In genomic region chr7:47416454-47417121, GRCh38 we compare ENCODE assay signal across 23 cellular contexts.
DNase-seq lines count a peak whose midpoint lies in the region; ATAC-seq, FAIRE-seq and TF ChIP-seq lines count a peak whose summit lies in the region.
"Had no signal": no experiment of that assay in that cellular context is flagged by ENCODE, and none has a peak within 500 bp of the region (broad histone marks: within the 10 kb centered on the region; RNA-seq: fewer than 3 reads in every experiment).

No MANE protein-coding gene starts in this region.

- H3K4me2 ChIP-seq in SK-N-SH = no peak overlapping the region
- H3K4me2 ChIP-seq in HepG2 (ENCODE audit: low read depth, low read length) = no peak overlapping the region

- 94% methylated on average over 14 of the region's 15 CpGs for WGBS in SK-N-SH (ENCODE audit: low lambda C conversion rate)
- WGBS in HepG2 (ENCODE audit: low lambda C conversion rate) = 96% methylated on average over 11 of the region's 15 CpGs

- no peak for FAIRE-seq in HepG2 (lab: Jason Lieb, UNC)
- FAIRE-seq: GM12891 had no signal

- CTCF ChIA-PET in SK-N-SH (lab: Yijun Ruan, JAX) = interaction anchor here (0.7 to 2.3 kb wide), 3 partner anchors 19 to 162 kb away, joined by 3 to 9 read pairs (median 6); no protein-coding TSS in a partner anchor
- CTCF ChIA-PET in HepG2 (lab: Yijun Ruan, JAX; ENCODE audit: low intra/inter-chr PET ratio, low total read pairs) = no interaction called here

- ATAC-seq in SK-N-SH treated with all-trans-retinoic acid at 6 μM for 48 hours (no peak), HepG2 (peak; percentile 16), upper lobe of right lung (peak; percentile 34)
- ATAC-seq in stimulated activated effector memory CD8-positive, alpha-beta T cell treated with anti-CD3 and anti-CD28 coated beads, Interleukin-12 subunit alpha, Interleukin-12 subunit beta, amount 100 ng/mL, for 72 hours = no peak
- ATAC-seq: stimulated activated naive CD8-positive, alpha-beta T cell treated with anti-CD3 and anti-CD28 coated beads, Interleukin-15, amount 100 ng/mL, for 72 hours had no signal

- H3K27ac ChIP-seq in SK-N-SH (ENCODE audit: low read depth in 2 of 2, low read length in 1 of 2) = no peak overlapping the region
- H3K27ac ChIP-seq in HepG2 (ENCODE audit: extremely low read length, insufficient read depth, low read length) = no peak overlapping the region
- H3K27ac ChIP-seq in upper lobe of right lung = no peak overlapping the region
- H3K27ac ChIP-seq: epithelial cell of prostate had no signal

- H3K79me2 ChIP-seq in SK-N-SH (ENCODE audit: insufficient read depth) = no peaks in the 10 kb centered on the region
- H3K79me2 ChIP-seq in HepG2 (ENCODE audit: insufficient read depth, low read length) = no peaks in the 10 kb centered on the region

- H3K9me3 ChIP-seq in SK-N-SH (no peaks in the 10 kb centered on the region), HepG2 (ENCODE audit: low read length) (no peaks in the 10 kb centered on the region), upper lobe of right lung (no peaks in the 10 kb centered on the region)

- H3K9me3 Mint-ChIP-seq in brain = peaks cover 0 to 15% (median 2%) of the 10 kb centered on the region in 5 experiments
- H3K9me3 Mint-ChIP-seq in stimulated activated effector memory CD8-positive, alpha-beta T cell treated with anti-CD3 and anti-CD28 coated beads, Interleukin-12 subunit alpha, Interleukin-12 subunit beta, amount 100 ng/mL, for 72 hours = no peaks in the 10 kb centered on the region
- H3K9me3 Mint-ChIP-seq: activated T-cell treated with anti-CD3 and anti-CD28 coated beads, Interleukin-2, amount 50 U/mL, for 24 hours; central memory CD8-positive, alpha-beta T cell had no signal

- no peak overlapping the region for H3K4me3 Mint-ChIP-seq in brain
- no peak overlapping the region for H3K4me3 Mint-ChIP-seq in stimulated activated effector memory CD8-positive, alpha-beta T cell treated with anti-CD3 and anti-CD28 coated beads, Interleukin-12 subunit alpha, Interleukin-12 subunit beta, amount 100 ng/mL, for 72 hours
- H3K4me3 Mint-ChIP-seq: activated T-cell treated with anti-CD3 and anti-CD28 coated beads, Interleukin-2, amount 50 U/mL, for 24 hours; CD8-positive, alpha-beta memory T cell; central memory CD8-positive, alpha-beta T cell; stimulated activated naive CD8-positive, alpha-beta T cell treated with anti-CD3 and anti-CD28 coated beads, Interleukin-15, amount 100 ng/mL, for 72 hours had no signal

- H3K9ac ChIP-seq in SK-N-SH = no peak overlapping the region
- H3K9ac ChIP-seq in HepG2 (ENCODE audit: insufficient read depth, low read depth, low read length) = no peak overlapping the region

- DNase-seq in SK-N-SH (peak; percentile 12), HepG2 (ENCODE audit: low spot score) (no peak), upper lobe of right lung (no peak), NCI-H1436 (lab: John Stamatoyannopoulos, UW) (no peak)
- DNase-seq in stimulated activated effector memory CD8-positive, alpha-beta T cell treated with anti-CD3 and anti-CD28 coated beads, Interleukin-12 subunit alpha, Interleukin-12 subunit beta, amount 100 ng/mL, for 72 hours (ENCODE audit: low spot score in 2 of 2) = no peak
- no peak for DNase-seq in activated CD4-positive, alpha-beta T cell treated with anti-CD3 and anti-CD28 coated beads, Interleukin-2, amount 50 U/mL, for 4 hours
- DNase-seq: 8988T; activated CD4-positive, CD25-positive, alpha-beta regulatory T cell treated with anti-CD3 and anti-CD28 coated beads, Interleukin-2, amount 50 U/mL, for 72 hours; activated T-cell treated with anti-CD3 and anti-CD28 coated beads, Interleukin-2, amount 50 U/mL, for 24 hours; CD8-positive, alpha-beta memory T cell; DMS79 treated with DMSO at 0.1 percent for 48 hours; MM.1S; NCI-H146; NCI-H526 treated with DMSO at 0.1 percent for 48 hours; RPMI8226; stimulated activated CD4-positive, alpha-beta T cell treated with anti-CD3 and anti-CD28 coated beads, Interleukin-12 subunit alpha, Interleukin-12 subunit beta, amount 100 ng/mL, for 4 hours; stimulated activated naive CD8-positive, alpha-beta T cell treated with anti-CD3 and anti-CD28 coated beads, Interleukin-15, amount 100 ng/mL, for 72 hours; trophoblast cell had no signal

- no peaks in the 10 kb centered on the region for H3F3A ChIP-seq in SK-N-SH (replicated peaks; ENCODE audit: insufficient read depth)

- H3K27me3 ChIP-seq in SK-N-SH (ENCODE audit: insufficient read depth) (no peaks in the 10 kb centered on the region), HepG2 (ENCODE audit: control insufficient read depth in 1 of 2, insufficient read depth in 2 of 2, low read length in 2 of 2) (no peaks in the 10 kb centered on the region), upper lobe of right lung (no peaks in the 10 kb centered on the region)

- intact Hi-C loops in HepG2 (cut with micrococcal nuclease; ENCODE audit: unreplicated experiment) = loop anchor here (10.0 kb wide), 1 partner anchor 152 kb away; no protein-coding TSS in a partner anchor
- intact Hi-C loops in upper lobe of right lung (cut with DNase I) = no loop called here

- TF ChIP-seq POLR2A in HepG2 (IDR thresholded peaks at IDR 0.05; ENCODE audit: insufficient read depth in 1 of 2, low read depth in 2 of 2, low read length in 2 of 2) = no peak

- H3K36me3 ChIP-seq in SK-N-SH (replicated peaks in 1 of 2; ENCODE audit: control insufficient read depth in 1 of 2, insufficient read depth in 2 of 2, low read length in 1 of 2) = peaks cover 63 to 74% of the 10 kb centered on the region in 2 experiments
- H3K36me3 ChIP-seq in HepG2 (replicated peaks in 1 of 2; ENCODE audit: control insufficient read depth in 1 of 2, insufficient read depth in 2 of 2, low read length in 2 of 2) = peaks cover 38 to 83% of the 10 kb centered on the region in 2 experiments
- peaks cover 51% of the 10 kb centered on the region for H3K36me3 ChIP-seq in upper lobe of right lung

- TF ChIP-seq EP300 in SK-N-SH (IDR thresholded peaks at IDR 0.05; ENCODE audit: borderline replicate concordance in 1 of 2, low read depth in 1 of 2, low read length in 1 of 2) (no peak), HepG2 (IDR thresholded peaks at IDR 0.05; ENCODE audit: low read depth in 2 of 2, low read length in 2 of 2) (no peak), HepG2 (CRISPR knock-in tag; IDR thresholded peaks at IDR 0.05; ENCODE audit: borderline replicate concordance) (no peak)

- peaks cover 3% of the 10 kb centered on the region for H3K27me3 Mint-ChIP-seq in brain
- H3K27me3 Mint-ChIP-seq: activated T-cell treated with anti-CD3 and anti-CD28 coated beads, Interleukin-2, amount 50 U/mL, for 24 hours; CD8-positive, alpha-beta memory T cell; central memory CD8-positive, alpha-beta T cell had no signal

- H2AFZ ChIP-seq in SK-N-SH (ENCODE audit: low read depth) (no peak overlapping the region), HepG2 (ENCODE audit: low read length) (no peak overlapping the region)

- TF ChIP-seq CTCF in SK-N-SH (IDR thresholded peaks at IDR 0.05) = no peak
- no peak for TF ChIP-seq CTCF in brain (conservative IDR thresholded peaks at IDR 0.05)
- TF ChIP-seq CTCF in HepG2 (CRISPR knock-in tag; IDR thresholded peaks at IDR 0.05) = no peak
- no peak for TF ChIP-seq CTCF in upper lobe of right lung (IDR thresholded peaks at IDR 0.05)

- POLR2A ChIA-PET in SK-N-SH (lab: Yijun Ruan, JAX) (no interaction called here), HepG2 (lab: Yijun Ruan, JAX) (no interaction called here)

- H3K4me1 Mint-ChIP-seq in brain = peaks cover 29% of the 10 kb centered on the region
- H3K4me1 Mint-ChIP-seq in stimulated activated effector memory CD8-positive, alpha-beta T cell treated with anti-CD3 and anti-CD28 coated beads, Interleukin-12 subunit alpha, Interleukin-12 subunit beta, amount 100 ng/mL, for 72 hours = no peaks in the 10 kb centered on the region
- H3K4me1 Mint-ChIP-seq: CD8-positive, alpha-beta memory T cell; central memory CD8-positive, alpha-beta T cell; stimulated activated naive CD8-positive, alpha-beta T cell treated with anti-CD3 and anti-CD28 coated beads, Interleukin-15, amount 100 ng/mL, for 72 hours had no signal

- H3K4me3 ChIP-seq in SK-N-SH (ENCODE audit: low read depth in 2 of 2, low read length in 1 of 2) (no peak overlapping the region), HepG2 (replicated peaks in 1 of 3; ENCODE audit: insufficient read depth in 1 of 3, low read depth in 2 of 3, low read length in 3 of 3) (no peak overlapping the region), upper lobe of right lung (no peak overlapping the region)

- peaks cover 29% of the 10 kb centered on the region for H3K36me3 Mint-ChIP-seq in brain
- no peaks in the 10 kb centered on the region for H3K36me3 Mint-ChIP-seq in stimulated activated effector memory CD8-positive, alpha-beta T cell treated with anti-CD3 and anti-CD28 coated beads, Interleukin-12 subunit alpha, Interleukin-12 subunit beta, amount 100 ng/mL, for 72 hours
- H3K36me3 Mint-ChIP-seq: CD8-positive, alpha-beta memory T cell had no signal

- H3K27ac Mint-ChIP-seq in brain = peak overlapping the region in 3 of 5 experiments; percentile 61 to 69 (median 62)
- H3K27ac Mint-ChIP-seq in stimulated activated effector memory CD8-positive, alpha-beta T cell treated with anti-CD3 and anti-CD28 coated beads, Interleukin-12 subunit alpha, Interleukin-12 subunit beta, amount 100 ng/mL, for 72 hours = no peak overlapping the region
- H3K27ac Mint-ChIP-seq: activated T-cell treated with anti-CD3 and anti-CD28 coated beads, Interleukin-2, amount 50 U/mL, for 24 hours; CD8-positive, alpha-beta memory T cell; stimulated activated naive CD8-positive, alpha-beta T cell treated with anti-CD3 and anti-CD28 coated beads, Interleukin-15, amount 100 ng/mL, for 72 hours had no signal

- no peak for TF ChIP-seq RAD21 in SK-N-SH (IDR thresholded peaks at IDR 0.05; ENCODE audit: low read length)
- TF ChIP-seq RAD21 in HepG2 (CRISPR knock-in tag; IDR thresholded peaks at IDR 0.05) = no peak

- BruUV-seq in HepG2 (replicated peaks; lab: Mats Ljungman, UMichigan) = no TSS peak

- H3K9me2 ChIP-seq in SK-N-SH = no peaks in the 10 kb centered on the region

- no peaks in the 10 kb centered on the region for H3K4me1 ChIP-seq in SK-N-SH (ENCODE audit: control insufficient read depth in 1 of 2, insufficient read depth in 2 of 2, low read depth in 1 of 2, low read length in 1 of 2)
- H3K4me1 ChIP-seq in HepG2 (ENCODE audit: insufficient read depth, low read length) = peaks cover 24% of the 10 kb centered on the region
- H3K4me1 ChIP-seq in upper lobe of right lung = peaks cover 5% of the 10 kb centered on the region

- in situ Hi-C loops in HepG2 (cut with HindIII; ENCODE audit: extremely low pct_ligation_motif_present, low pct_unique_long_range_greater_than_20kb) = no loop called here

- H4K20me1 ChIP-seq in SK-N-SH (ENCODE audit: insufficient read depth) (no peaks in the 10 kb centered on the region), HepG2 (ENCODE audit: insufficient read depth, low read length) (0 out of 2 replicates have a peak, but pooled peaks cover 3% of the 10 kb centered on the region)

TF ChIP-seq in HepG2, 621 proteins besides CTCF, POLR2A, EP300 and RAD21 (continues in another document):
- TF ChIP-seq POLR2AphosphoS5 (IDR thresholded peaks at IDR 0.05; ENCODE audit: low read depth, low read length) (no peak), MATR3 (CRISPR knock-in tag; IDR thresholded peaks at IDR 0.05) (no peak)

Comparison
In these comparisons a context has a peak if more than half of its experiments do, and no peak if none do; other contexts are left out.
1. ATAC-seq: peak in HepG2 (single experiment) and upper lobe of right lung (single experiment); none in SK-N-SH treated with all-trans-retinoic acid at 6 μM for 48 hours (single experiment) and stimulated activated effector memory CD8-positive, alpha-beta T cell treated with anti-CD3 and anti-CD28 coated beads, Interleukin-12 subunit alpha, Interleukin-12 subunit beta, amount 100 ng/mL, for 72 hours (single experiment).